Comparison of ENCODE assay signal across 12 cellular contexts in the genomic region with DNA sequence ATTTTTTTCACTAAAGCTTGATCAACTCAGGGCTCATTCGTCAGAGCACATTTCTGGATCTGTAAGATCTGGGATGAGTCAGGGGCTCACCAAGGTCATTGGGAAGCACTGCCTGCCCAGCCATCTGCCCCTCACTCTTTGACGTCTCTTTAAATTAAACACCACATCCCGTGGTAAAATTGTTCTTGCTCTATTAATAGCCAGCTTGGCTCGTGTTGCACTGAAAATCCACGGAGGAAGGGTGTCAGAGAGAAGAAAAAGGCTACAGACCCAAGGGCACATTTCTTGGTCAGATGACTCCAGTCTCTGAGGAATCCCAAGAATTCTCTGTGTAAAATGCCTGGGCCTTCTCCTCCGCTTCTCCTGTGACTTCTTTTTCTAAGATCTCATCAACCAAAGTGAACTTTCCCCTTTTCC. TPM values are rescaled to one million over a fixed set of nuclear protein-coding genes. Genes with fewer than 3 reads are reported as not detected.
DNase-seq lines count a peak whose midpoint lies in the region; ATAC-seq and TF ChIP-seq lines count a peak whose summit lies in the region.
"Had no signal": no experiment of that assay in that cellular context is flagged by ENCODE, and none has a peak within 500 bp of the region (broad histone marks: within the 10 kb centered on the region; RNA-seq: fewer than 3 reads in every experiment).

No MANE protein-coding gene starts in this region.

- no peaks in the 10 kb centered on the region for H4K20me1 ChIP-seq in smooth muscle cell (ENCODE audit: low read depth)

- no peak overlapping the region for H3K4me3 ChIP-seq in left ventricle myocardium inferior
- no peak overlapping the region for H3K4me3 ChIP-seq in smooth muscle cell
- H3K4me3 ChIP-seq: body of pancreas had no signal

- intact Hi-C loops in left ventricle myocardium inferior (cut with micrococcal nuclease), result no loop called here

- DNase-seq in GM04504 (ENCODE audit: low read depth), result peak; percentile 69
- DNase-seq in amniotic stem cell (lab: John Stamatoyannopoulos, UW), result peak; percentile 22
- DNase-seq in left ventricle myocardium inferior, result no peak
- DNase-seq in smooth muscle cell (lab: John Stamatoyannopoulos, UW; ENCODE audit: unreplicated experiment), result no peak
- no peak for DNase-seq in DMS153 treated with DMSO at 0.1 percent for 48 hours (lab: John Stamatoyannopoulos, UW; ENCODE audit: unreplicated experiment)
- no peak for DNase-seq in activated CD8-positive, alpha-beta memory T cell treated with anti-CD3 and anti-CD28 coated beads, Interleukin-2, amount 50 U/mL, for 48 hours
- DNase-seq in NCI-H2171 treated with DMSO at 0.1 percent for 48 hours (lab: John Stamatoyannopoulos, UW), result no peak
- DNase-seq: activated CD4-positive, alpha-beta T cell treated with anti-CD3 and anti-CD28 coated beads, Interleukin-2, amount 50 U/mL, for 4 hours; body of pancreas; naive B cell; SIG-M5 had no signal

- peak overlapping the region; percentile 74 for H2AFZ ChIP-seq in smooth muscle cell (ENCODE audit: low read depth)

- no peak for ATAC-seq in GM21723 (IDR thresholded peaks at IDR 0.05; ENCODE audit: unreplicated experiment)
- ATAC-seq: body of pancreas had no signal

- no peaks in the 10 kb centered on the region for H3K79me2 ChIP-seq in smooth muscle cell (ENCODE audit: low read depth)

- H3K9me3 ChIP-seq in left ventricle myocardium inferior (replicated peaks) (peaks cover 7% of the 10 kb centered on the region), smooth muscle cell (replicated peaks; ENCODE audit: low read depth) (no peaks in the 10 kb centered on the region)
- H3K9me3 ChIP-seq: body of pancreas had no signal

- WGBS in smooth muscle cell (ENCODE audit: low lambda C conversion rate), result 7% methylated on average over 6 of the region's 6 CpGs

- H3K27ac ChIP-seq in left ventricle myocardium inferior (replicated peaks), result peak overlapping the region; percentile 82
- H3K27ac ChIP-seq in smooth muscle cell (ENCODE audit: low read depth), result peak overlapping the region; percentile 62
- H3K27ac ChIP-seq: body of pancreas had no signal

- H3K4me2 ChIP-seq in smooth muscle cell, result peak overlapping the region; percentile 34

- H3K27me3 ChIP-seq in left ventricle myocardium inferior (ENCODE audit: low read depth) (no peaks in the 10 kb centered on the region), smooth muscle cell (ENCODE audit: low read depth) (no peaks in the 10 kb centered on the region)
- H3K27me3 ChIP-seq: body of pancreas had no signal

- H3K4me1 ChIP-seq in left ventricle myocardium inferior (peaks cover 18% of the 10 kb centered on the region), smooth muscle cell (ENCODE audit: low read depth) (no peaks in the 10 kb centered on the region)
- H3K4me1 ChIP-seq: body of pancreas had no signal

- peaks cover 4% of the 10 kb centered on the region for H3F3A ChIP-seq in smooth muscle cell (ENCODE audit: low read depth)

- no peak overlapping the region for H3K9ac ChIP-seq in smooth muscle cell (ENCODE audit: low read depth)

- H3K36me3 ChIP-seq in left ventricle myocardium inferior (no peaks in the 10 kb centered on the region), smooth muscle cell (ENCODE audit: low read depth) (no peaks in the 10 kb centered on the region)

- no peak for TF ChIP-seq CTCF in left ventricle myocardium inferior (IDR thresholded peaks at IDR 0.05; ENCODE audit: borderline replicate concordance)
- TF ChIP-seq CTCF in smooth muscle cell (IDR thresholded peaks at IDR 0.05; ENCODE audit: borderline replicate concordance, insufficient read depth, poor library complexity, severe bottlenecking), result no peak

RNA-seq across cellular contexts. Expression of gene GATB, which starts 45.7 kb away (rescaled TPM):
- total RNA-seq in left ventricle myocardium inferior (102 TPM), smooth muscle cell (17.6 and 19.8 TPM in 2 replicates)
- 15.7 and 19.4 TPM in 2 replicates for polyA plus RNA-seq in smooth muscle cell

Comparison
In these comparisons a context has a peak if more than half of its experiments do, and no peak if none do; other contexts are left out.
1. DNase-seq: peak in GM04504 (single experiment) and amniotic stem cell (single experiment); none in left ventricle myocardium inferior (single experiment), smooth muscle cell (single experiment), DMS153 treated with DMSO at 0.1 percent for 48 hours (single experiment), activated CD8-positive, alpha-beta memory T cell treated with anti-CD3 and anti-CD28 coated beads, Interleukin-2, amount 50 U/mL, for 48 hours (single experiment) and NCI-H2171 treated with DMSO at 0.1 percent for 48 hours (single experiment).